ENCODE assay signal across 7 cellular contexts in the genomic region with DNA sequence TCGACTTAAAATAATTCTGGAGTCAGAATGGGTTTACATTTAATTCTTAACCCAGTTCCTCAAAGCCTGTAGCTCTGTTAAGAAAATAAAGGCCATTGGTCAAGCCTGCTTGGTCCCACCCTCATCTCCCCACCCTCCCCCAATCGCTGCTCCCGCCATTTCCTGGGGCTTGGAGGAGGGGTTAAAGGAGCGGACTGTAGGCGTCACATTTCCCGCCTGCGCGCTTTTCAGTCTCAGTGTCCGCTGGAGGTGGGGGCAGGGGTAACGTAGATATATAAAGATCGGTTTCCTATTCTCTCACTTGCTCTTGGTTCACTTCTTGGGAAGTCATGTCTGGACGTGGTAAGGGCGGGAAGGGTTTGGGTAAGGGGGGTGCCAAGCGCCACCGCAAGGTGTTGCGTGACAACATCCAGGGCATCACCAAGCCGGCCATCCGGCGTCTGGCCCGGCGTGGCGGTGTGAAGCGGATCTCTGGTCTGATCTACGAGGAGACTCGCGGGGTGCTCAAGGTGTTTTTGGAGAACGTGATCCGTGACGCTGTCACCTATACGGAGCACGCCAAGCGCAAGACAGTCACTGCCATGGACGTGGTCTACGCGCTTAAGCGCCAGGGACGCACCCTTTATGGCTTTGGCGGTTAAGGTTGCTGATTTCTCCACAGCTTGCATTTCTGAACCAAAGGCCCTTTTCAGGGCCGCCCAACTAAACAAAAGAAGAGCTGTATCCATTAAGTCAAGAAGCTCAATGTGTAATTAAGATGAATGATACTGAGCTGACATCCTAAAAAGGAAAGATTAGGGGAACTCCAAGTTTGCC. TPM values are rescaled to one million over a fixed set of nuclear protein-coding genes. Genes with fewer than 3 reads are reported as not detected.
DNase-seq lines count a peak whose midpoint lies in the region; ATAC-seq, FAIRE-seq and TF ChIP-seq lines count a peak whose summit lies in the region.

No MANE protein-coding gene starts in this region.

- peak overlapping the region; percentile 74 to 75 for H3K4me3 ChIP-seq in ascending aorta

- no peak for TF ChIP-seq CTCF in ascending aorta (IDR thresholded peaks at IDR 0.05)

- peak; percentile 41 for ATAC-seq in HG02973 (IDR thresholded peaks at IDR 0.05; ENCODE audit: unreplicated experiment)

- no peaks in the 10 kb centered on the region for H3K36me3 ChIP-seq in ascending aorta

- FAIRE-seq in GM18507 (lab: Jason Lieb, UNC): peak; percentile 93

- peaks cover 0 to 13% of the 10 kb centered on the region in 2 donors for H3K4me1 ChIP-seq in ascending aorta

- DNase-seq in GM18507 (ENCODE audit: extremely low spot score, insufficient read length, low read depth) (no peak), NCI-H2029 (lab: John Stamatoyannopoulos, UW) (peak; percentile 96), T-helper 22 cell (ENCODE audit: low read depth) (peak; percentile 74), ascending aorta (ENCODE audit: low spot score in 2 of 2) (peak; percentile 86 to 98), hepatic stellate cell (ENCODE audit: low spot score) (peak; percentile 90), renal cortical epithelial cell (ENCODE audit: low read depth) (peak; percentile 92)

- peak overlapping the region; percentile 97 to 98 for H3K27ac ChIP-seq in ascending aorta

- H3K27me3 ChIP-seq in ascending aorta: no peaks in the 10 kb centered on the region

- intact Hi-C loops in ascending aorta (cut with DNase I): loop anchor here (1.0 to 10.0 kb wide), 5 partner anchors 196 to 1813 kb away; a partner anchor contains a TSS

- H3K9me3 ChIP-seq in ascending aorta: no peaks in the 10 kb centered on the region

RNA-seq across cellular contexts. Expression of gene TRIM38, which starts 59.0 kb away (rescaled TPM):
- total RNA-seq in ascending aorta (7.6 TPM), renal cortical epithelial cell (10.4 and 28.5 TPM in 2 replicates)
